Comparison of ENCODE assay signal across 16 cellular contexts in the genomic region with DNA sequence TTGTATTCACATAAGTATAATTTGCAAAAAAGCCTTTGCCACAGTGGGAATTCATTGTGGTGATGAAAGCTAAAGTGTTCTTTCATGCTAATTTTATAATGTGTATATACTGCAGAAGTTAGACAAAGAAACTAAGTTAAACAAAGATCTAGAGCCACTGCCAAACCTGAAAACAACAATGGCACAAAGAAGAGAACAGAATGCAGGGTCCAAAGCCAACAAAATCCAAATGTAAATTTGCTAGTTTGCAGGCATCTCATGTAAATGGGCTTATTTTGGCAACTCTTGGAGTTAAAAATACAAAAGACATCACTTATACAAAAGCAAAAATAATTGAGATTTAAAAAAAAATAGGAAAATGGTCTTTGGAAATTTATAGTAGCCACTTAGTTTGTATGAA.
DNase-seq lines count a peak whose midpoint lies in the region; TF ChIP-seq lines count a peak whose summit lies in the region.
"Had no signal": no experiment of that assay in that cellular context is flagged by ENCODE, and none has a peak within 500 bp of the region (broad histone marks: within the 10 kb centered on the region; RNA-seq: fewer than 3 reads in every experiment).

No MANE protein-coding gene starts in this region.

- peak overlapping the region; percentile 82 for H3K27ac ChIP-seq in caudate nucleus (ENCODE audit: low read depth, low read length)
- H3K27ac ChIP-seq: GM23248, Peyer's patch had no signal

- DNase-seq in Ammon's horn (ENCODE audit: low spot score), result peak; percentile 53
- DNase-seq in LNCaP clone FGC (ENCODE audit: low read depth), result peak; percentile 58
- DNase-seq in caudate nucleus (lab: John Stamatoyannopoulos, UW), result no peak
- DNase-seq in medulla oblongata (ENCODE audit: extremely low spot score), result peak; percentile 61
- no peak for DNase-seq in kidney tubule cell (ENCODE audit: low spot score)
- DNase-seq in DMS 273 (lab: John Stamatoyannopoulos, UW; ENCODE audit: unreplicated experiment), result no peak
- DNase-seq in LoVo (ENCODE audit: low spot score), result no peak
- DNase-seq in OCI-M1 (lab: John Stamatoyannopoulos, UW), result no peak
- DNase-seq: C1 segment of cervical spinal cord, GM23248, HFFc6, NCI-H146, NCI-H524, Peyer's patch, SHP77 had no signal

- no peak for TF ChIP-seq CTCF in LNCaP clone FGC (IDR thresholded peaks at IDR 0.05; ENCODE audit: control insufficient read depth, extremely low read depth, insufficient read depth)

- H3K4me3 ChIP-seq in LNCaP clone FGC (ENCODE audit: low read depth, low read length), result no peak overlapping the region
- H3K4me3 ChIP-seq: GM23248, K562, Peyer's patch had no signal

Comparison
In these comparisons a context has a peak if more than half of its experiments do, and no peak if none do; other contexts are left out.
1. DNase-seq: peak in Ammon's horn (single experiment), LNCaP clone FGC (single experiment) and medulla oblongata (single experiment); none in caudate nucleus (0 of 61), kidney tubule cell (single experiment), DMS 273 (single experiment), LoVo (single experiment) and OCI-M1 (single experiment).